In genomic region chr16:2963074-2963610, GRCh38 we compare ENCODE assay signal across 1 cellular context.
A peak's percentile ranks its signal among the peaks of the same experiment; 100 is the strongest.
TF ChIP-seq lines count a peak whose summit lies in the region.

No MANE protein-coding gene starts in this region.

TF ChIP-seq in GM12878, 131 proteins besides CTCF, POLR2A, EP300 and RAD21:
- TF ChIP-seq EGR1 (IDR thresholded peaks at IDR 0.05; ENCODE audit: borderline replicate concordance in 1 of 2, low read depth in 2 of 2, low read length in 2 of 2): peak in 1 of 2 experiments; percentile 93; a peak in 2 of 3 replicates
- peak; percentile 64; the same call in 1 of the 2 replicates for TF ChIP-seq TCF12 (IDR thresholded peaks at IDR 0.05; ENCODE audit: low read depth, low read length)
- TF ChIP-seq FOXM1 (IDR thresholded peaks at IDR 0.05; ENCODE audit: low read depth, low read length): no peak
